In the genomic region with DNA sequence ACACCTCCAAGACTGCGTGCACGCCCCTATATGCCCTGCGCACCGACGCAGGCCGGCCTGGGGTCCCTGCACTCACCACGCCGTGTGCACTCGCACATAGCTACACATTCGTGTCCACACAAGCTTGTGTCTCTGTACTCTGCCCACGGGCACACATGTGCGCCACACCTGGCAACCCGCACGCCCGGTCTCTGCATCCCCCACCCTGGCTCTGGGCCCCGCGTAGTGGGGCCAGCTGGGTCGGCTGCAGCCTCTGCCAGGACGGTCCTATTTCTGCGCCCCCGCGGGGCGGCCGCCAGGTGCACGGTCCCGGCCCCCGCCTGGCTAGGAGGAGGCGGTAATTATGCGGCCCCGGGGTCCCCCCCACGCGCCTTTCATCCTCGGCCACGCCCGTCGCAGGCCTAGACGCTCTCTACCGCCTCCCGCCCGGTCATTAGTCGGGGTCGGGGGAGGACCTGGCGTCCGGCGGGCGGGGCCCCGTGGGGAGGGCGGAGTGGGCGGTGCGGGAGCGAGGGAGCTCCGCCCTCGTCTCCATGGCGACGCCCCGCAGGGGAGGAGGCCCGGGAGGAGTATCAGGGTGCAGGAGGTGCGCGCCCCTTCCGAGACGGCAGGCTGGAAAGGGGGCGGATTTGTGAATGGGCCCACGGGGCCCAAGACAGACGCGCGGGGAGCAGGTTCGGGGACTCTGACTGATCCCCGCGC, we compare ENCODE assay signal across 1 cellular context.
TF ChIP-seq lines count a peak whose summit lies in the region.

No MANE protein-coding gene starts in this region.

TF ChIP-seq in K562, 482 proteins besides CTCF, POLR2A, EP300 and RAD21 (continued from another document):
- TF ChIP-seq ZBTB40 (IDR thresholded peaks at IDR 0.05) = no peak
- TF ChIP-seq ZBTB40 (CRISPR knock-in tag; IDR thresholded peaks at IDR 0.05) = no peak
- TF ChIP-seq TEAD1 (CRISPR knock-in tag; IDR thresholded peaks at IDR 0.05) = peak in 1 of 2 experiments; percentile 73; a peak in 2 of 4 replicates
- peak; percentile 23; the same call in 1 of the 2 replicates for TF ChIP-seq TCF3 (CRISPR knock-in tag; IDR thresholded peaks at IDR 0.05)
- peak; percentile 16; the same call in 1 of the 2 replicates for TF ChIP-seq BHLHE40 (IDR thresholded peaks at IDR 0.05; ENCODE audit: low read length)
- peak; percentile 50 for TF ChIP-seq PCBP1 (IDR thresholded peaks at IDR 0.05; ENCODE audit: low read depth, low read length, poor library complexity, severe bottlenecking)
- no peak for TF ChIP-seq GATAD2B (IDR thresholded peaks at IDR 0.05; ENCODE audit: borderline replicate concordance)
- TF ChIP-seq MTA3 (IDR thresholded peaks at IDR 0.05; ENCODE audit: borderline replicate concordance) = peak; percentile 52; the same call in 1 of the 2 replicates
- TF ChIP-seq U2AF1 (optimal IDR thresholded peaks at IDR 0.05; ENCODE audit: low read depth, low read length) = peak; percentile 37
- peak; percentile 87 for TF ChIP-seq ZBTB7A (IDR thresholded peaks at IDR 0.05; ENCODE audit: borderline replicate concordance, control insufficient read depth, low read depth, low read length)
- 0 out of 2 replicates have a peak, but pooled peaks have one; percentile 24 for TF ChIP-seq MED1 (CRISPR knock-in tag; IDR thresholded peaks at IDR 0.05; ENCODE audit: borderline replicate concordance)
- no peak for TF ChIP-seq MECOM (CRISPR knock-in tag; IDR thresholded peaks at IDR 0.05)
- TF ChIP-seq ATF1 (CRISPR knock-in tag; IDR thresholded peaks at IDR 0.05) = no peak; the same call in 1 of the 2 replicates
- TF ChIP-seq ATF1 (tag; IDR thresholded peaks at IDR 0.05) = 0 out of 2 replicates have a peak, but pooled peaks have one; percentile 44
- TF ChIP-seq ARID1B (IDR thresholded peaks at IDR 0.05) = 0 out of 2 replicates have a peak, but pooled peaks have one; percentile 46
- TF ChIP-seq MAZ (CRISPR knock-in tag; conservative IDR thresholded peaks at IDR 0.05 in 1 of 2, IDR thresholded peaks at IDR 0.05 in 1 of 2) = peak; percentile 94 to 98
- peak; percentile 22; the same call in 1 of the 2 replicates for TF ChIP-seq SOX6 (IDR thresholded peaks at IDR 0.05)
- no peak for TF ChIP-seq ZNF780A (CRISPR knock-in tag; IDR thresholded peaks at IDR 0.05)
- TF ChIP-seq CCNT2 (IDR thresholded peaks at IDR 0.05; ENCODE audit: borderline replicate concordance, extremely low read depth, insufficient read length, low read depth, low read length) = peak; percentile 67
- TF ChIP-seq CXXC5 (CRISPR knock-in tag; IDR thresholded peaks at IDR 0.05) = no peak; the same call in none of the 2 replicates
- peak in 1 of 2 experiments; percentile 71; a peak in 2 of 4 replicates for TF ChIP-seq SRF (CRISPR knock-in tag; IDR thresholded peaks at IDR 0.05)
- TF ChIP-seq GATAD2A (IDR thresholded peaks at IDR 0.05) = 0 out of 2 replicates have a peak, but pooled peaks have one; percentile 14
- peak; percentile 22; the same call in 1 of the 2 replicates for TF ChIP-seq NFIC (IDR thresholded peaks at IDR 0.05)
- peak; percentile 51 for TF ChIP-seq GMEB1 (CRISPR knock-in tag; IDR thresholded peaks at IDR 0.05)
- peak; percentile 53 for TF ChIP-seq JUND (IDR thresholded peaks at IDR 0.05; ENCODE audit: borderline replicate concordance, low read depth, low read length)
- TF ChIP-seq JUND (tag; IDR thresholded peaks at IDR 0.05; ENCODE audit: borderline replicate concordance, low read depth, low read length) = no peak; the same call in 2 of the 3 replicates
- TF ChIP-seq TBP (optimal IDR thresholded peaks at IDR 0.05; ENCODE audit: low read depth, low read length) = peak; percentile 38
